ENCODE assay signal across 16 cellular contexts in the genomic region with DNA sequence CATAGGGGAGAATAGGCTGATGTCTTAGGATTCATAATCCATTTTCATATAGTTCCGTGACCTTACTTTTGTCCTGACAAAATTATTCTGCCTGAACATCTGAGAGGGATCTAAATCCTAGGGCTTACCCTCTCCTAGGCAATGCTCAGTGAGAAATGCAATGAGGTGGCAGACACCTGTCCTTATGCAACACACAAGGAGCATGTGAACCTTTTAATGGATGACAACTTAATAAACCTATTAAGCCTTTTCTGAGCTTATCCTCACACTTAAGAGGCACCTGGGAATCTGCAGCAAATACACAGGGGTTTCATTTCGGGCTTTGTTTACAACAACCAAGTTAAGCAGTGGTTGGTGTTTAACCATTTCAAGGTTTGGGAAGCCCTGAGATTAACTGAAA. TPM values are rescaled to one million over a fixed set of nuclear protein-coding genes. Genes with fewer than 3 reads are reported as not detected.
DNase-seq lines count a peak whose midpoint lies in the region; ATAC-seq and TF ChIP-seq lines count a peak whose summit lies in the region.
"Had no signal": no experiment of that assay in that cellular context is flagged by ENCODE, and none has a peak within 500 bp of the region (broad histone marks: within the 10 kb centered on the region; RNA-seq: fewer than 3 reads in every experiment).

No MANE protein-coding gene starts in this region.

- no peaks in the 10 kb centered on the region for H3K9me2 ChIP-seq in GM23338 (ENCODE audit: insufficient read depth)

- H3K9me3 ChIP-seq in Caco-2: no peaks in the 10 kb centered on the region
- H3K9me3 ChIP-seq: HAP-1 had no signal

- H3F3A ChIP-seq in GM23338 (replicated peaks; ENCODE audit: low read depth): peaks cover 27% of the 10 kb centered on the region; the same call in 1 of the 2 replicates

- no peak overlapping the region for H2AFZ ChIP-seq in GM23338

- H3K36me3 ChIP-seq in Caco-2 (ENCODE audit: control insufficient read depth, insufficient read depth, low read length) (peaks cover 9% of the 10 kb centered on the region), GM23338 (ENCODE audit: insufficient read depth) (peaks cover 61% of the 10 kb centered on the region)

- H3K4me2 ChIP-seq in GM23338: peak overlapping the region; percentile 25; the same call in 1 of the 2 replicates

- H3K4me3 Mint-ChIP-seq in Caco-2 (ENCODE audit: unreplicated experiment) (no peak overlapping the region), GM23338 (no peak overlapping the region), activated B cell treated with CpG ODN at 0.5 μM for 24 hours (no peak overlapping the region), naive B cell (peak overlapping the region in 1 of 8 donors; percentile 1)
- H3K4me3 Mint-ChIP-seq: CD8-positive, alpha-beta memory T cell had no signal

- H3K9me3 Mint-ChIP-seq in Caco-2 (ENCODE audit: unreplicated experiment) (no peaks in the 10 kb centered on the region), GM23338 (no peaks in the 10 kb centered on the region), activated B cell treated with CpG ODN at 0.5 μM for 24 hours (no peaks in the 10 kb centered on the region), naive B cell (no peaks in the 10 kb centered on the region)
- H3K9me3 Mint-ChIP-seq: CD8-positive, alpha-beta memory T cell had no signal

- H3K27me3 ChIP-seq in Caco-2 (replicated peaks; ENCODE audit: control insufficient read depth, insufficient read depth, low read length) (no peaks in the 10 kb centered on the region), GM23338 (ENCODE audit: insufficient read depth) (no peaks in the 10 kb centered on the region)

- peak overlapping the region; percentile 22 for H3K27ac Mint-ChIP-seq in Caco-2 (ENCODE audit: unreplicated experiment)
- H3K27ac Mint-ChIP-seq in GM23338: no peak overlapping the region
- H3K27ac Mint-ChIP-seq in activated B cell treated with CpG ODN at 0.5 μM for 24 hours: peak overlapping the region; percentile 95
- H3K27ac Mint-ChIP-seq in naive B cell: peak overlapping the region in 5 of 6 donors; percentile 44 to 72 (median 52)

- CTCF ChIA-PET in Caco-2 (lab: Charles Lee) (no interaction called here), activated B cell treated with CpG ODN at 0.5 μM for 24 hours (lab: Charles Lee) (no interaction called here)

- peak overlapping the region; percentile 78; the same call in 1 of the 2 replicates for H3K27ac ChIP-seq in GM23338 (ENCODE audit: low read depth)

- no TSS peak for BruUV-seq in Caco-2 (replicated peaks; lab: Mats Ljungman, UMichigan)

- H3K4me1 Mint-ChIP-seq in Caco-2 (ENCODE audit: low read depth, unreplicated experiment) (peaks cover 51% of the 10 kb centered on the region), GM23338 (peaks cover 52% of the 10 kb centered on the region), activated B cell treated with CpG ODN at 0.5 μM for 24 hours (peaks cover 85% of the 10 kb centered on the region), naive B cell (peaks cover 31 to 53% (median 43%) of the 10 kb centered on the region in 3 donors)

- peaks cover 100% of the 10 kb centered on the region for H3K79me2 ChIP-seq in GM23338 (replicated peaks; ENCODE audit: insufficient read depth)

- H3K36me3 Mint-ChIP-seq in Caco-2 (ENCODE audit: insufficient read depth, unreplicated experiment) (peaks cover 100% of the 10 kb centered on the region), GM23338 (ENCODE audit: low read depth) (peaks cover 88% of the 10 kb centered on the region), activated B cell treated with CpG ODN at 0.5 μM for 24 hours (ENCODE audit: low read depth) (peaks cover 87% of the 10 kb centered on the region), naive B cell (peaks cover 11 to 25% of the 10 kb centered on the region in 2 donors)

- H3K4me3 ChIP-seq in Caco-2 (ENCODE audit: low read depth, low read length) (no peak overlapping the region), GM23338 (no peak overlapping the region)
- H3K4me3 ChIP-seq: HAP-1 had no signal

- peaks cover 25% of the 10 kb centered on the region for H3K4me1 ChIP-seq in Caco-2
- peaks cover 45% of the 10 kb centered on the region for H3K4me1 ChIP-seq in GM23338 (ENCODE audit: insufficient read depth)
- H3K4me1 ChIP-seq: HAP-1 had no signal

- DNase-seq in Caco-2 (no peak), GM23338 (ENCODE audit: low spot score) (no peak), activated B cell treated with CpG ODN at 0.5 μM for 24 hours (no peak), naive B cell (no peak)
- DNase-seq: CD8-positive, alpha-beta memory T cell; KBM-7; NCI-H1092; NCI-H1694; NCI-H2107; NCI-H446; NCI-H774; SIG-M5 had no signal

- no peak for ATAC-seq in GM23338
- no peak for ATAC-seq in activated B cell treated with CpG ODN at 0.5 μM for 24 hours (ENCODE audit: low read depth)
- no peak for ATAC-seq in naive B cell (ENCODE audit: low read depth in 2 of 2)
- ATAC-seq in GM21381 (IDR thresholded peaks at IDR 0.05; ENCODE audit: unreplicated experiment): no peak
- no peak for ATAC-seq in GM21717 (IDR thresholded peaks at IDR 0.05; ENCODE audit: unreplicated experiment)
- no peak for ATAC-seq in HG02642 (IDR thresholded peaks at IDR 0.05; ENCODE audit: poor library complexity, unreplicated experiment)

- POLR2A ChIA-PET in Caco-2 (lab: Charles Lee): no interaction called here
- POLR2A ChIA-PET in activated B cell treated with CpG ODN at 0.5 μM for 24 hours (lab: Charles Lee): interaction anchor here (0.8 to 6.9 kb wide), 3 partner anchors 10 to 23 kb away, joined by 3 to 116 read pairs (median 3); a partner anchor contains a TSS

- TF ChIP-seq CTCF in Caco-2 (IDR thresholded peaks at IDR 0.05; ENCODE audit: insufficient read depth in 1 of 2, low read depth in 1 of 2, low read length in 1 of 2, severe bottlenecking in 1 of 2, unreplicated experiment in 1 of 2): no peak
- no peak for TF ChIP-seq CTCF in GM23338 (conservative IDR thresholded peaks at IDR 0.05; ENCODE audit: low read depth in 2 of 2)
- no peak for TF ChIP-seq CTCF in activated B cell treated with CpG ODN at 0.5 μM for 24 hours (IDR thresholded peaks at IDR 0.05)

- H3K27me3 Mint-ChIP-seq in Caco-2 (ENCODE audit: insufficient read depth, unreplicated experiment) (no peaks in the 10 kb centered on the region), GM23338 (ENCODE audit: insufficient read depth, low read depth, poor library complexity) (peaks cover 6% of the 10 kb centered on the region), activated B cell treated with CpG ODN at 0.5 μM for 24 hours (no peaks in the 10 kb centered on the region), naive B cell (no peaks in the 10 kb centered on the region)
- H3K27me3 Mint-ChIP-seq: CD8-positive, alpha-beta memory T cell had no signal

- intact Hi-C loops in Caco-2 (cut with micrococcal nuclease; ENCODE audit: unreplicated experiment) (no loop called here), activated B cell treated with CpG ODN at 0.5 μM for 24 hours (cut with micrococcal nuclease) (no loop called here)

- peaks cover 97% of the 10 kb centered on the region for H4K20me1 ChIP-seq in GM23338 (replicated peaks; ENCODE audit: insufficient read depth)

TF ChIP-seq in GM23338, 12 proteins besides CTCF, POLR2A, EP300 and RAD21 (continues in another document):
- TF ChIP-seq JUNB (IDR thresholded peaks at IDR 0.05; ENCODE audit: unreplicated experiment): no peak
- no peak for TF ChIP-seq POLR2AphosphoS5 (IDR thresholded peaks at IDR 0.05; ENCODE audit: low read depth)
- TF ChIP-seq, protein P1, sequence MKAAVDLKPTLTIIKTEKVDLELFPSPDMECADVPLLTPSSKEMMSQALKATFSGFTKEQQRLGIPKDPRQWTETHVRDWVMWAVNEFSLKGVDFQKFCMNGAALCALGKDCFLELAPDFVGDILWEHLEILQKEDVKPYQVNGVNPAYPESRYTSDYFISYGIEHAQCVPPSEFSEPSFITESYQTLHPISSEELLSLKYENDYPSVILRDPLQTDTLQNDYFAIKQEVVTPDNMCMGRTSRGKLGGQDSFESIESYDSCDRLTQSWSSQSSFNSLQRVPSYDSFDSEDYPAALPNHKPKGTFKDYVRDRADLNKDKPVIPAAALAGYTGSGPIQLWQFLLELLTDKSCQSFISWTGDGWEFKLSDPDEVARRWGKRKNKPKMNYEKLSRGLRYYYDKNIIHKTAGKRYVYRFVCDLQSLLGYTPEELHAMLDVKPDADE (IDR thresholded peaks at IDR 0.05): no peak
- no peak for TF ChIP-seq ZNF331 (CRISPR knock-in tag; IDR thresholded peaks at IDR 0.05; ENCODE audit: low read depth)

RNA-seq across cellular contexts. Expression of a gene that starts 24.6 kb away (rescaled TPM):
- total RNA-seq in Caco-2 (2022): 286 and 319 TPM in 2 replicates
- 569 and 581 TPM in 2 replicates for total RNA-seq in GM23338 (2014; rRNA removed; shearing (Covaris generic))
- 651 and 686 TPM in 2 replicates for polyA plus RNA-seq in GM23338 (2016; fragmentation: Nextera tagmentation; extraction: Ambion mirVana)
- 153 and 157 TPM in 2 replicates for total RNA-seq in activated B cell treated with CpG ODN at 0.5 μM for 24 hours
- 10 to 100 TPM; 65.6 to 89.8 (median 83.6) TPM for polyA plus RNA-seq in naive B cell (ENCODE audit: low read depth in 6 of 6)
